In genomic region chr19:12884926-12885748, GRCh38 we compare ENCODE assay signal across 1 cellular context.
TF ChIP-seq lines count a peak whose summit lies in the region.

No MANE protein-coding gene starts in this region.

TF ChIP-seq in K562, 482 proteins besides CTCF, POLR2A, EP300 and RAD21 (continued from another document and continues in another):
- TF ChIP-seq, protein P1, sequence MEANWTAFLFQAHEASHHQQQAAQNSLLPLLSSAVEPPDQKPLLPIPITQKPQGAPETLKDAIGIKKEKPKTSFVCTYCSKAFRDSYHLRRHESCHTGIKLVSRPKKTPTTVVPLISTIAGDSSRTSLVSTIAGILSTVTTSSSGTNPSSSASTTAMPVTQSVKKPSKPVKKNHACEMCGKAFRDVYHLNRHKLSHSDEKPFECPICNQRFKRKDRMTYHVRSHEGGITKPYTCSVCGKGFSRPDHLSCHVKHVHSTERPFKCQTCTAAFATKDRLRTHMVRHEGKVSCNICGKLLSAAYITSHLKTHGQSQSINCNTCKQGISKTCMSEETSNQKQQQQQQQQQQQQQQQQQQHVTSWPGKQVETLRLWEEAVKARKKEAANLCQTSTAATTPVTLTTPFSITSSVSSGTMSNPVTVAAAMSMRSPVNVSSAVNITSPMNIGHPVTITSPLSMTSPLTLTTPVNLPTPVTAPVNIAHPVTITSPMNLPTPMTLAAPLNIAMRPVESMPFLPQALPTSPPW (CRISPR knock-in tag; IDR thresholded peaks at IDR 0.05), result peak; percentile 29; the same call in 1 of the 2 replicates
- TF ChIP-seq, protein P2, sequence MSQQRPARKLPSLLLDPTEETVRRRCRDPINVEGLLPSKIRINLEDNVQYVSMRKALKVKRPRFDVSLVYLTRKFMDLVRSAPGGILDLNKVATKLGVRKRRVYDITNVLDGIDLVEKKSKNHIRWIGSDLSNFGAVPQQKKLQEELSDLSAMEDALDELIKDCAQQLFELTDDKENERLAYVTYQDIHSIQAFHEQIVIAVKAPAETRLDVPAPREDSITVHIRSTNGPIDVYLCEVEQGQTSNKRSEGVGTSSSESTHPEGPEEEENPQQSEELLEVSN (IDR thresholded peaks at IDR 0.05; ENCODE audit: borderline replicate concordance in 1 of 2, extremely low read depth in 1 of 2, insufficient read depth in 1 of 2, insufficient read length in 1 of 2, low read depth in 1 of 2, low read length in 1 of 2, poor library complexity in 1 of 2, severe bottlenecking in 1 of 2), result peak; percentile 89 to 91
- TF ChIP-seq TBP (optimal IDR thresholded peaks at IDR 0.05; ENCODE audit: low read depth, low read length) (peak; percentile 77), BCOR (IDR thresholded peaks at IDR 0.05) (peak; percentile 73), KDM5B (IDR thresholded peaks at IDR 0.05; ENCODE audit: insufficient replicate concordance, low read depth, low read length) (peak; percentile 81), CEBPB (tag; IDR thresholded peaks at IDR 0.05) (peak; percentile 75), TAF15 (IDR thresholded peaks at IDR 0.05; ENCODE audit: low read depth, low read length) (no peak), E2F3 (CRISPR knock-in tag; IDR thresholded peaks at IDR 0.05) (peak; percentile 86), IRF2 (CRISPR knock-in tag; IDR thresholded peaks at IDR 0.05) (no peak), AFF1 (IDR thresholded peaks at IDR 0.05; ENCODE audit: low read depth in 1 of 2, partially characterized antibody in 2 of 2) (peak in 1 of 2 experiments; percentile 47), NR2C2 (CRISPR knock-in tag; IDR thresholded peaks at IDR 0.05) (peak; percentile 63; the same call in 1 of the 2 replicates), NR2C2 (tag; IDR thresholded peaks at IDR 0.05) (peak; percentile 41), NRF1 (conservative IDR thresholded peaks at IDR 0.05 in 1 of 2, IDR thresholded peaks at IDR 0.05 in 1 of 2) (peak; percentile 93 to 94), NR3C1 (CRISPR knock-in tag; IDR thresholded peaks at IDR 0.05) (peak; percentile 58; the same call in 1 of the 2 replicates), HMG20A (CRISPR knock-in tag; conservative IDR thresholded peaks at IDR 0.05) (no peak), HNRNPLL (IDR thresholded peaks at IDR 0.05; ENCODE audit: low read depth, low read length, poor library complexity, severe bottlenecking) (peak; percentile 43), RBFOX2 (IDR thresholded peaks at IDR 0.05; ENCODE audit: low read depth, low read length) (peak; percentile 94), LEF1 (IDR thresholded peaks at IDR 0.05) (peak; percentile 53; the same call in 1 of the 2 replicates), MCM7 (IDR thresholded peaks at IDR 0.05) (no peak), PTTG1 (tag; IDR thresholded peaks at IDR 0.05; ENCODE audit: low read depth) (no peak), HDGF (IDR thresholded peaks at IDR 0.05) (0 out of 2 replicates have a peak, but pooled peaks have one; percentile 31), GABPB1 (CRISPR knock-in tag; IDR thresholded peaks at IDR 0.05) (peak; percentile 72; the same call in 1 of the 2 replicates), SIX5 (IDR thresholded peaks at IDR 0.05; ENCODE audit: borderline replicate concordance in 1 of 2, insufficient read depth in 1 of 2, low read depth in 1 of 2, low read length in 2 of 2) (no peak), ZNF695 (CRISPR knock-in tag; IDR thresholded peaks at IDR 0.05) (0 out of 2 replicates have a peak, but pooled peaks have one; percentile 54), FOXM1 (IDR thresholded peaks at IDR 0.05; ENCODE audit: low read depth) (no peak), FOXM1 (CRISPR knock-in tag; IDR thresholded peaks at IDR 0.05; ENCODE audit: low read depth) (0 out of 2 replicates have a peak, but pooled peaks have one; percentile 65), ZNF436 (CRISPR knock-in tag; IDR thresholded peaks at IDR 0.05) (0 out of 2 replicates have a peak, but pooled peaks have one; percentile 25)
- TF ChIP-seq, protein P3, sequence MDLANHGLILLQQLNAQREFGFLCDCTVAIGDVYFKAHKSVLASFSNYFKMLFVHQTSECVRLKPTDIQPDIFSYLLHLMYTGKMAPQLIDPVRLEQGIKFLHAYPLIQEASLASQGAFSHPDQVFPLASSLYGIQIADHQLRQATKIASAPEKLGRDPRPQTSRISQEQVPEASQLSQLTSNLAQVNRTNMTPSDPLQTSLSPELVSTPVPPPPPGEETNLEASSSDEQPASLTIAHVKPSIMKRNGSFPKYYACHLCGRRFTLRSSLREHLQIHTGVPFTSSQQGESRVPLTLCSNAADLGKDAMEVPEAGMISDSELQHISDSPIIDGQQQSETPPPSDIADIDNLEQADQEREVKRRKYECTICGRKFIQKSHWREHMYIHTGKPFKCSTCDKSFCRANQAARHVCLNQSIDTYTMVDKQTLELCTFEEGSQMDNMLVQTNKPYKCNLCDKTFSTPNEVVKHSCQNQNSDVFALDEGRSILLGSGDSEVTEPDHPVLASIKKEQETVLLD (IDR thresholded peaks at IDR 0.05), result peak; percentile 88
- TF ChIP-seq, protein P4, sequence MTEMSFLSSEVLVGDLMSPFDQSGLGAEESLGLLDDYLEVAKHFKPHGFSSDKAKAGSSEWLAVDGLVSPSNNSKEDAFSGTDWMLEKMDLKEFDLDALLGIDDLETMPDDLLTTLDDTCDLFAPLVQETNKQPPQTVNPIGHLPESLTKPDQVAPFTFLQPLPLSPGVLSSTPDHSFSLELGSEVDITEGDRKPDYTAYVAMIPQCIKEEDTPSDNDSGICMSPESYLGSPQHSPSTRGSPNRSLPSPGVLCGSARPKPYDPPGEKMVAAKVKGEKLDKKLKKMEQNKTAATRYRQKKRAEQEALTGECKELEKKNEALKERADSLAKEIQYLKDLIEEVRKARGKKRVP (CRISPR knock-in tag; IDR thresholded peaks at IDR 0.05), result peak; percentile 58; the same call in 1 of the 2 replicates
- TF ChIP-seq, protein P5, sequence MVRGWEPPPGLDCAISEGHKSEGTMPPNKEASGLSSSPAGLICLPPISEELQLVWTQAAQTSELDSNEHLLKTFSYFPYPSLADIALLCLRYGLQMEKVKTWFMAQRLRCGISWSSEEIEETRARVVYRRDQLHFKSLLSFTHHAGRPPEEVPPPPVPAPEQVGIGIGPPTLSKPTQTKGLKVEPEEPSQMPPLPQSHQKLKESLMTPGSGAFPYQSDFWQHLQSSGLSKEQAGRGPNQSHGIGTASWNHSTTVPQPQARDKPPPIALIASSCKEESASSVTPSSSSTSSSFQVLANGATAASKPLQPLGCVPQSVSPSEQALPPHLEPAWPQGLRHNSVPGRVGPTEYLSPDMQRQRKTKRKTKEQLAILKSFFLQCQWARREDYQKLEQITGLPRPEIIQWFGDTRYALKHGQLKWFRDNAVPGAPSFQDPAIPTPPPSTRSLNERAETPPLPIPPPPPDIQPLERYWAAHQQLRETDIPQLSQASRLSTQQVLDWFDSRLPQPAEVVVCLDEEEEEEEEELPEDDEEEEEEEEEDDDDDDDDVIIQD (CRISPR knock-in tag; IDR thresholded peaks at IDR 0.05), result no peak
- TF ChIP-seq, protein P6, sequence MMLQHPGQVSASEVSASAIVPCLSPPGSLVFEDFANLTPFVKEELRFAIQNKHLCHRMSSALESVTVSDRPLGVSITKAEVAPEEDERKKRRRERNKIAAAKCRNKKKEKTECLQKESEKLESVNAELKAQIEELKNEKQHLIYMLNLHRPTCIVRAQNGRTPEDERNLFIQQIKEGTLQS (IDR thresholded peaks at IDR 0.05), result no peak
- TF ChIP-seq, protein P6 (CRISPR knock-in tag; conservative IDR thresholded peaks at IDR 0.05), result peak; percentile 37; the same call in 1 of the 2 replicates
- TF ChIP-seq, protein P7, sequence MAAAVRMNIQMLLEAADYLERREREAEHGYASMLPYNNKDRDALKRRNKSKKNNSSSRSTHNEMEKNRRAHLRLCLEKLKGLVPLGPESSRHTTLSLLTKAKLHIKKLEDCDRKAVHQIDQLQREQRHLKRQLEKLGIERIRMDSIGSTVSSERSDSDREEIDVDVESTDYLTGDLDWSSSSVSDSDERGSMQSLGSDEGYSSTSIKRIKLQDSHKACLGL (CRISPR knock-in tag; IDR thresholded peaks at IDR 0.05; ENCODE audit: borderline replicate concordance, poor library complexity, severe bottlenecking), result peak; percentile 15
- TF ChIP-seq, protein P8, sequence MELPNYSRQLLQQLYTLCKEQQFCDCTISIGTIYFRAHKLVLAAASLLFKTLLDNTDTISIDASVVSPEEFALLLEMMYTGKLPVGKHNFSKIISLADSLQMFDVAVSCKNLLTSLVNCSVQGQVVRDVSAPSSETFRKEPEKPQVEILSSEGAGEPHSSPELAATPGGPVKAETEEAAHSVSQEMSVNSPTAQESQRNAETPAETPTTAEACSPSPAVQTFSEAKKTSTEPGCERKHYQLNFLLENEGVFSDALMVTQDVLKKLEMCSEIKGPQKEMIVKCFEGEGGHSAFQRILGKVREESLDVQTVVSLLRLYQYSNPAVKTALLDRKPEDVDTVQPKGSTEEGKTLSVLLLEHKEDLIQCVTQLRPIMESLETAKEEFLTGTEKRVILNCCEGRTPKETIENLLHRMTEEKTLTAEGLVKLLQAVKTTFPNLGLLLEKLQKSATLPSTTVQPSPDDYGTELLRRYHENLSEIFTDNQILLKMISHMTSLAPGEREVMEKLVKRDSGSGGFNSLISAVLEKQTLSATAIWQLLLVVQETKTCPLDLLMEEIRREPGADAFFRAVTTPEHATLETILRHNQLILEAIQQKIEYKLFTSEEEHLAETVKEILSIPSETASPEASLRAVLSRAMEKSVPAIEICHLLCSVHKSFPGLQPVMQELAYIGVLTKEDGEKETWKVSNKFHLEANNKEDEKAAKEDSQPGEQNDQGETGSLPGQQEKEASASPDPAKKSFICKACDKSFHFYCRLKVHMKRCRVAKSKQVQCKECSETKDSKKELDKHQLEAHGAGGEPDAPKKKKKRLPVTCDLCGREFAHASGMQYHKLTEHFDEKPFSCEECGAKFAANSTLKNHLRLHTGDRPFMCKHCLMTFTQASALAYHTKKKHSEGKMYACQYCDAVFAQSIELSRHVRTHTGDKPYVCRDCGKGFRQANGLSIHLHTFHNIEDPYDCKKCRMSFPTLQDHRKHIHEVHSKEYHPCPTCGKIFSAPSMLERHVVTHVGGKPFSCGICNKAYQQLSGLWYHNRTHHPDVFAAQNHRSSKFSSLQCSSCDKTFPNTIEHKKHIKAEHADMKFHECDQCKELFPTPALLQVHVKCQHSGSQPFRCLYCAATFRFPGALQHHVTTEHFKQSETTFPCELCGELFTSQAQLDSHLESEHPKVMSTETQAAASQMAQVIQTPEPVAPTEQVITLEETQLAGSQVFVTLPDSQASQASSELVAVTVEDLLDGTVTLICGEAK (IDR thresholded peaks at IDR 0.05), result peak; percentile 73; the same call in 1 of the 2 replicates
- TF ChIP-seq, protein P8 (CRISPR knock-in tag; IDR thresholded peaks at IDR 0.05), result no peak
- TF ChIP-seq, protein P9, sequence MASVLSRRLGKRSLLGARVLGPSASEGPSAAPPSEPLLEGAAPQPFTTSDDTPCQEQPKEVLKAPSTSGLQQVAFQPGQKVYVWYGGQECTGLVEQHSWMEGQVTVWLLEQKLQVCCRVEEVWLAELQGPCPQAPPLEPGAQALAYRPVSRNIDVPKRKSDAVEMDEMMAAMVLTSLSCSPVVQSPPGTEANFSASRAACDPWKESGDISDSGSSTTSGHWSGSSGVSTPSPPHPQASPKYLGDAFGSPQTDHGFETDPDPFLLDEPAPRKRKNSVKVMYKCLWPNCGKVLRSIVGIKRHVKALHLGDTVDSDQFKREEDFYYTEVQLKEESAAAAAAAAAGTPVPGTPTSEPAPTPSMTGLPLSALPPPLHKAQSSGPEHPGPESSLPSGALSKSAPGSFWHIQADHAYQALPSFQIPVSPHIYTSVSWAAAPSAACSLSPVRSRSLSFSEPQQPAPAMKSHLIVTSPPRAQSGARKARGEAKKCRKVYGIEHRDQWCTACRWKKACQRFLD (CRISPR knock-in tag; IDR thresholded peaks at IDR 0.05), result peak; percentile 96
